ENCODE assay signal across 2 cellular contexts in the genomic region with DNA sequence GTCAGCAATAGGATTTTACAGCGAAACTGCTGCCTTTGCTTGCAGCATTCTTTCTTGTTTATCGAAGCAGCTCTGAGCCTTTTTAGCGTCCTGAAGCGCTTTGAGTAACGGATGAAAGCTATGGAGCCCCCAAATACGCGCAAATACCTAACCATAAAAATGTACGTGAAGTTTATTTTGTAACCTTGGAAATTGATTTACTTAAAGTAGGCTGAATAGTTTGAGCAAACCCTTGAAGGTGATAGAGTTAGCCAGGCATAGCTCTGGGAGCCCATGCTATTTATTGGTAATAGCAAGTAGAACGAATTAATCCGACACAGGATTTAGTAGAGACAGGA.
TF ChIP-seq lines count a peak whose summit lies in the region.

No MANE protein-coding gene starts in this region.

TF ChIP-seq in A549, 52 proteins besides CTCF, POLR2A, EP300 and RAD21 (continued from another document):
- TF ChIP-seq REST (IDR thresholded peaks at IDR 0.05) (no peak), MAFK (IDR thresholded peaks at IDR 0.05; ENCODE audit: partially characterized antibody) (no peak), RCOR1 (IDR thresholded peaks at IDR 0.05; ENCODE audit: low read depth, low read length) (no peak), CHD4 (IDR thresholded peaks at IDR 0.05; ENCODE audit: borderline replicate concordance) (no peak), PHF8 (IDR thresholded peaks at IDR 0.05; ENCODE audit: borderline replicate concordance, low read depth) (no peak), NPAS2 (CRISPR knock-in tag; IDR thresholded peaks at IDR 0.05; ENCODE audit: borderline replicate concordance) (no peak), TFCP2L1 (CRISPR knock-in tag; IDR thresholded peaks at IDR 0.05) (no peak), MAZ (IDR thresholded peaks at IDR 0.05; ENCODE audit: borderline replicate concordance, low read depth, low read length) (no peak), JUN (IDR thresholded peaks at IDR 0.05) (no peak), HOXA7 (CRISPR knock-in tag; IDR thresholded peaks at IDR 0.05) (no peak), HOXB13 (CRISPR knock-in tag; IDR thresholded peaks at IDR 0.05; ENCODE audit: low read depth) (no peak), EHF (CRISPR knock-in tag; IDR thresholded peaks at IDR 0.05) (no peak), JUNB (IDR thresholded peaks at IDR 0.05) (no peak)
- TF ChIP-seq, protein P1, sequence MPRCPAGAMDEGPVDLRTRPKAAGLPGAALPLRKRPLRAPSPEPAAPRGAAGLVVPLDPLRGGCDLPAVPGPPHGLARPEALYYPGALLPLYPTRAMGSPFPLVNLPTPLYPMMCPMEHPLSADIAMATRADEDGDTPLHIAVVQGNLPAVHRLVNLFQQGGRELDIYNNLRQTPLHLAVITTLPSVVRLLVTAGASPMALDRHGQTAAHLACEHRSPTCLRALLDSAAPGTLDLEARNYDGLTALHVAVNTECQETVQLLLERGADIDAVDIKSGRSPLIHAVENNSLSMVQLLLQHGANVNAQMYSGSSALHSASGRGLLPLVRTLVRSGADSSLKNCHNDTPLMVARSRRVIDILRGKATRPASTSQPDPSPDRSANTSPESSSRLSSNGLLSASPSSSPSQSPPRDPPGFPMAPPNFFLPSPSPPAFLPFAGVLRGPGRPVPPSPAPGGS (IDR thresholded peaks at IDR 0.05): no peak
- TF ChIP-seq, protein P2, sequence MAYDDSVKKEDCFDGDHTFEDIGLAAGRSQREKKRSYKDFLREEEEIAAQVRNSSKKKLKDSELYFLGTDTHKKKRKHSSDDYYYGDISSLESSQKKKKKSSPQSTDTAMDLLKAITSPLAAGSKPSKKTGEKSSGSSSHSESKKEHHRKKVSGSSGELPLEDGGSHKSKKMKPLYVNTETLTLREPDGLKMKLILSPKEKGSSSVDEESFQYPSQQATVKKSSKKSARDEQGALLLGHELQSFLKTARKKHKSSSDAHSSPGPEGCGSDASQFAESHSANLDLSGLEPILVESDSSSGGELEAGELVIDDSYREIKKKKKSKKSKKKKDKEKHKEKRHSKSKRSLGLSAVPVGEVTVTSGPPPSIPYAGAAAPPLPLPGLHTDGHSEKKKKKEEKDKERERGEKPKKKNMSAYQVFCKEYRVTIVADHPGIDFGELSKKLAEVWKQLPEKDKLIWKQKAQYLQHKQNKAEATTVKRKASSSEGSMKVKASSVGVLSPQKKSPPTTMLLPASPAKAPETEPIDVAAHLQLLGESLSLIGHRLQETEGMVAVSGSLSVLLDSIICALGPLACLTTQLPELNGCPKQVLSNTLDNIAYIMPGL (CRISPR knock-in tag; IDR thresholded peaks at IDR 0.05; ENCODE audit: borderline replicate concordance): no peak
TF ChIP-seq in A549: peak in this region for 0.

TF ChIP-seq in endothelial cell of umbilical vein, 7 proteins besides CTCF, POLR2A, EP300 and RAD21 (continued from another document):
- TF ChIP-seq MAX (IDR thresholded peaks at IDR 0.05; ENCODE audit: insufficient read depth, insufficient read length) (no peak), EZH2 (IDR thresholded peaks at IDR 0.05; ENCODE audit: borderline replicate concordance, low read depth, low read length, severe bottlenecking) (no peak), FOS (IDR thresholded peaks at IDR 0.05; ENCODE audit: borderline replicate concordance, insufficient read depth, low read length) (no peak)
